ENCODE assay signal across 8 cellular contexts in the genomic region with DNA sequence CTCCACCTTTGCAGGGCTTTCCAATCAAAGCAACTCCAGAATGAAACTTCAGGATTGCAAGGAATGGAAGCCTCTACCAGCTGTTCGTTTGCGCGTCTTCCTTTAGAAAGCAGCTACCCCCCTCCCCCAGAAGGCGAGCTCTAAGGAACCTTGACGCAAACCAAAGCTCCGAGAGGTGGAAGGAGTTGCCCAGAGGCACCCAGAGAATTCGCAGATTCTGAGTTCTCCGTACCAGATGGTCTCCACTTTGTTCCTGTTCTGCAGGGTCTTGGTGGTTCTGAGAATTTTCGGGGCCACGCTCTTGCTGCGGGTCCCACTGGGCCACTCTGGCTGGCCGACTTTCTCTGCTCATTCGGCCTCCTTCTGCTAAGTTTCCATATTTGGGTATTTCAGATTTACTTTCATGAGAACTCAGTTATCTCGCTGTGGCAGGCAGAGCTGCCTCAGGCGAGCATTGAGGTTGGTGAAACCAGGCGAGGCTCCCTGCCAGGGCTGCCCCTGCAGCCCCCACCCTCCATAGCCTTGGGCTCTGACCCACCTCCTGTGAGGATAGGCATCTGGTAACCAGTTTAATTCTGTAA. TPM values are rescaled to one million over a fixed set of nuclear protein-coding genes. Genes with fewer than 3 reads are reported as not detected.
DNase-seq lines count a peak whose midpoint lies in the region; ATAC-seq and TF ChIP-seq lines count a peak whose summit lies in the region.

No MANE protein-coding gene starts in this region.

- peak overlapping the region; percentile 86 to 90 for H3K4me3 Mint-ChIP-seq in H9

- CTCF ChIA-PET in SK-N-SH (lab: Yijun Ruan, JAX): interaction anchor here (0.8 to 2.6 kb wide), 7 partner anchors 10 to 328 kb away, joined by 3 to 22 read pairs (median 3); no protein-coding TSS in a partner anchor

- no peak overlapping the region for H3K56ac ChIP-seq in H9 (ENCODE audit: insufficient read length, low read depth, low read length)

- no peak overlapping the region for H2BK120ac ChIP-seq in H9 (ENCODE audit: low read depth, low read length, poor library complexity, severe bottlenecking)

- no peaks in the 10 kb centered on the region for H3K9me3 ChIP-seq in SK-N-SH
- H3K9me3 ChIP-seq in H9 (ENCODE audit: control insufficient read depth, low read depth, low read length): no peaks in the 10 kb centered on the region
- H3K9me3 ChIP-seq in stomach: no peaks in the 10 kb centered on the region

- no peak overlapping the region for H2BK5ac ChIP-seq in H9 (ENCODE audit: insufficient read length, low read length)

- H3K27me3 ChIP-seq in SK-N-SH (ENCODE audit: insufficient read depth) (no peaks in the 10 kb centered on the region), H9 (ENCODE audit: insufficient read depth, low read length) (no peaks in the 10 kb centered on the region), stomach (no peaks in the 10 kb centered on the region)

- WGBS in SK-N-SH (ENCODE audit: low lambda C conversion rate): 66% methylated on average over 16 of the region's 16 CpGs
- no CpG with 5 or more reads among the region's 16 CpGs for WGBS in H9 (ENCODE audit: extremely low coverage, insufficient read length, low lambda C conversion rate)
- WGBS in stomach, 5 donors: 2 to 4% (median 3%) methylated on average over 13 to 16 of the region's 16 CpGs

- no peaks in the 10 kb centered on the region for H3K9me2 ChIP-seq in SK-N-SH

- 0 out of 7 replicates have a peak overlapping the region, but pooled peaks of 1 of the 3 experiments have one; percentile 16 for H3K27ac Mint-ChIP-seq in H9

- POLR2A ChIA-PET in SK-N-SH (lab: Yijun Ruan, JAX): no interaction called here

- H3K36me3 ChIP-seq in SK-N-SH (replicated peaks in 1 of 2; ENCODE audit: control insufficient read depth in 1 of 2, insufficient read depth in 2 of 2, low read length in 1 of 2) (no peaks in the 10 kb centered on the region), stomach (no peaks in the 10 kb centered on the region)

- H3T11ph ChIP-seq in H9 (ENCODE audit: low read length): no peak overlapping the region

- TF ChIP-seq EP300 in SK-N-SH (IDR thresholded peaks at IDR 0.05; ENCODE audit: borderline replicate concordance in 1 of 2, low read depth in 1 of 2, low read length in 1 of 2): no peak
- no peak for TF ChIP-seq EP300 in stomach (IDR thresholded peaks at IDR 0.05)

- no peak overlapping the region for H2BK15ac ChIP-seq in H9 (ENCODE audit: low read depth, low read length)

- H3K27me3 Mint-ChIP-seq in H9 (ENCODE audit: low read depth): peaks cover 22% of the 10 kb centered on the region

- H3K23me2 ChIP-seq in H9 (ENCODE audit: insufficient read length, low read depth, low read length, poor library complexity, severe bottlenecking): peaks cover 14% of the 10 kb centered on the region

- in situ Hi-C loops in astrocyte of the spinal cord (cut with HindIII; ENCODE audit: low sequenced_read_pairs): no loop called here

- H3K23ac ChIP-seq in H9 (ENCODE audit: insufficient read length, low read depth, low read length): no peak overlapping the region

- no peaks in the 10 kb centered on the region for H3K9me3 Mint-ChIP-seq in H9

- H4K8ac ChIP-seq in H9 (replicated peaks; ENCODE audit: insufficient read length, low read depth, low read length): no peak overlapping the region

- no peaks in the 10 kb centered on the region for H3K79me1 ChIP-seq in H9 (ENCODE audit: insufficient read depth, low read depth, low read length, poor library complexity, severe bottlenecking)

- intact Hi-C loops in stomach (cut with DNase I; ENCODE audit: low total_unique reads): loop anchor here (10.0 kb wide), 1 partner anchor 147 kb away; no protein-coding TSS in a partner anchor

- H4K20me1 ChIP-seq in SK-N-SH (ENCODE audit: insufficient read depth) (no peaks in the 10 kb centered on the region), H9 (ENCODE audit: control insufficient read depth, insufficient read depth, insufficient read length) (no peaks in the 10 kb centered on the region)

- H3K4me1 ChIP-seq in SK-N-SH (ENCODE audit: control insufficient read depth in 1 of 2, insufficient read depth in 2 of 2, low read depth in 1 of 2, low read length in 1 of 2) (peaks cover 0 to 45% of the 10 kb centered on the region in 2 experiments; a peak in 3 of 4 replicates), H9 (ENCODE audit: insufficient read depth, low read length) (peaks cover 11% of the 10 kb centered on the region; the same call in 1 of the 2 replicates), stomach (peaks cover 44 to 67% (median 61%) of the 10 kb centered on the region in 4 donors)

- no peak overlapping the region for H4K91ac ChIP-seq in H9 (ENCODE audit: insufficient read length, low read depth, low read length)

- no peaks in the 10 kb centered on the region; the same call in 1 of the 2 replicates for H3K79me2 ChIP-seq in SK-N-SH (ENCODE audit: insufficient read depth)
- H3K79me2 ChIP-seq in H9 (ENCODE audit: insufficient read depth, low read length): peaks cover 3% of the 10 kb centered on the region; the same call in 1 of the 2 replicates

- peaks cover 0 to 14% (median 0%) of the 10 kb centered on the region in 3 experiments; a peak in 5 of 7 replicates for H3K36me3 Mint-ChIP-seq in H9 (ENCODE audit: insufficient read depth in 1 of 3, low read depth in 3 of 3)

- no peak overlapping the region for H3K18ac ChIP-seq in H9 (ENCODE audit: insufficient read length, low read depth, low read length)

- H3K4me2 ChIP-seq in SK-N-SH (peak overlapping the region; percentile 75), H9 (ENCODE audit: insufficient read depth, insufficient read length, low read length) (peak overlapping the region; percentile 27)

- no peak overlapping the region; a peak in 1 of 4 replicates for H3K27ac ChIP-seq in SK-N-SH (ENCODE audit: low read depth in 2 of 2, low read length in 1 of 2)
- H3K27ac ChIP-seq in H9 (ENCODE audit: insufficient read length, low read depth, low read length): no peak overlapping the region
- peak overlapping the region; percentile 69 to 93 (median 88) for H3K27ac ChIP-seq in stomach

- no peak for TF ChIP-seq RAD21 in SK-N-SH (IDR thresholded peaks at IDR 0.05; ENCODE audit: low read length)

- no peak overlapping the region for H4K5ac ChIP-seq in H9 (ENCODE audit: insufficient read length, low read depth, low read length)

- H3K14ac ChIP-seq in H9 (ENCODE audit: insufficient read depth, low read length): peak overlapping the region; percentile 86; the same call in 1 of the 2 replicates

- H2AFZ ChIP-seq in SK-N-SH (ENCODE audit: low read depth): peak overlapping the region; percentile 97
- no peak overlapping the region for H2AFZ ChIP-seq in H9 (ENCODE audit: low read length)

- H3K4ac ChIP-seq in H9 (ENCODE audit: low read depth, low read length): no peak overlapping the region

- H3K9ac ChIP-seq in SK-N-SH: peak overlapping the region; percentile 75
- no peak overlapping the region for H3K9ac ChIP-seq in H9 (ENCODE audit: extremely low read depth, insufficient read length, low read length)

- TF ChIP-seq POLR2A in stomach (IDR thresholded peaks at IDR 0.05): no peak

- H3K4me1 Mint-ChIP-seq in H9: peaks cover 53 to 56% of the 10 kb centered on the region in 2 experiments

- DNase-seq in SK-N-SH (peak; percentile 60), H9 (peak; percentile 52), NCI-H82 (lab: John Stamatoyannopoulos, UW) (peak; percentile 81), astrocyte of the spinal cord (ENCODE audit: low read depth, low spot score) (peak; percentile 56), iris pigment epithelial cell (ENCODE audit: low read depth) (peak; percentile 79), stomach (no peak)

- ATAC-seq in SK-N-SH treated with all-trans-retinoic acid at 6 μM for 48 hours: no peak; the same call in 2 of the 3 replicates
- ATAC-seq in HG03520 (IDR thresholded peaks at IDR 0.05; ENCODE audit: unreplicated experiment): no peak

- no peak overlapping the region for H2AK5ac ChIP-seq in H9 (ENCODE audit: insufficient read length, low read length)

- no peak overlapping the region for H2BK20ac ChIP-seq in H9 (ENCODE audit: low read depth, low read length, poor library complexity, severe bottlenecking)

- TF ChIP-seq CTCF in SK-N-SH (IDR thresholded peaks at IDR 0.05): no peak
- TF ChIP-seq CTCF in H9 (conservative IDR thresholded peaks at IDR 0.05): no peak
- no peak for TF ChIP-seq CTCF in astrocyte of the spinal cord (IDR thresholded peaks at IDR 0.05; ENCODE audit: low read depth, low read length)
- no peak for TF ChIP-seq CTCF in stomach (IDR thresholded peaks at IDR 0.05)

- H3K4me3 ChIP-seq in SK-N-SH (ENCODE audit: low read depth in 2 of 2, low read length in 1 of 2) (peak overlapping the region; percentile 70 to 76), astrocyte of the spinal cord (ENCODE audit: low read depth, low read length) (peak overlapping the region; percentile 69), stomach (peak overlapping the region; percentile 80 to 95 (median 84))

- H3F3A ChIP-seq in SK-N-SH (replicated peaks; ENCODE audit: insufficient read depth): peaks cover 3% of the 10 kb centered on the region

- H2BK12ac ChIP-seq in H9 (ENCODE audit: insufficient read length, low read depth, low read length): no peak overlapping the region

TF ChIP-seq in SK-N-SH, 30 proteins besides CTCF, POLR2A, EP300 and RAD21 (continues in another document):
- TF ChIP-seq JUND (IDR thresholded peaks at IDR 0.05) (no peak), TEAD4 (IDR thresholded peaks at IDR 0.05; ENCODE audit: borderline replicate concordance, insufficient read depth) (no peak), CHD2 (IDR thresholded peaks at IDR 0.05; ENCODE audit: low read length, partially characterized antibody) (no peak)

TF ChIP-seq in SK-N-SH treated with all-trans-retinoic acid at 6 μM for 48 hours, 23 proteins besides CTCF, POLR2A, EP300 and RAD21 (continues in another document):
- TF ChIP-seq ESRRG (CRISPR knock-in tag; IDR thresholded peaks at IDR 0.05) (no peak), ZNF8 (CRISPR knock-in tag; IDR thresholded peaks at IDR 0.05) (no peak), ISL1 (CRISPR knock-in tag; IDR thresholded peaks at IDR 0.05) (no peak), ZFP3 (CRISPR knock-in tag; IDR thresholded peaks at IDR 0.05) (no peak), CSRNP3 (CRISPR knock-in tag; IDR thresholded peaks at IDR 0.05) (no peak)

RNA-seq across cellular contexts. Expression of gene TRAF5, which starts 0.8 kb away (rescaled TPM):
- polyA plus RNA-seq in SK-N-SH (2012; rRNA removed): 7.6 and 10.5 TPM in 2 replicates
- polyA plus RNA-seq in SK-N-SH (2012; cell fraction: cytosol; rRNA removed): 5.1 and 5.4 TPM in 2 replicates
- polyA plus RNA-seq in SK-N-SH (2012; cell fraction: nucleus; rRNA removed): 34.5 and 45.6 TPM in 2 replicates
- 16.8 and 19.1 TPM in 2 replicates for total RNA-seq in H9 (2021)
- 10 to 100 TPM; 14.8 to 50.7 (median 22.6) TPM for total RNA-seq in stomach
- polyA plus RNA-seq in stomach: 1 to 10 TPM; 4.3 to 9.9 (median 4.3) TPM

Comparison
In these comparisons a context has a peak if more than half of its experiments do, and no peak if none do; other contexts are left out.
1. H3K27ac ChIP-seq: peak in stomach (5 of 5); none in SK-N-SH (0 of 2) and H9 (single experiment).
2. Peak in every context shown above with its lines, with median percentiles within 50 percentile points of each other: H3K4me3 ChIP-seq.